ENCODE assay signal across 10 cellular contexts in genomic region chr17:42289863-42290165, GRCh38. TPM values are rescaled to one million over a fixed set of nuclear protein-coding genes. Genes with fewer than 3 reads are reported as not detected.
A peak's percentile ranks its signal among the peaks of the same experiment; 100 is the strongest.
DNase-seq lines count a peak whose midpoint lies in the region; ATAC-seq and TF ChIP-seq lines count a peak whose summit lies in the region.
"Had no signal": no experiment of that assay in that cellular context is flagged by ENCODE, and none has a peak within 500 bp of the region (broad histone marks: within the 10 kb centered on the region; RNA-seq: fewer than 3 reads in every experiment).

No MANE protein-coding gene starts in this region.

- no peak for TF ChIP-seq POLR2A in gastrocnemius medialis (IDR thresholded peaks at IDR 0.05)
- no peak for TF ChIP-seq POLR2A in uterus (IDR thresholded peaks at IDR 0.05)

- no peaks in the 10 kb centered on the region for H3K27me3 Mint-ChIP-seq in activated naive CD8-positive, alpha-beta T cell treated with anti-CD3 and anti-CD28 coated beads for 36 hours

- peaks cover 36% of the 10 kb centered on the region for H3K36me3 Mint-ChIP-seq in activated naive CD8-positive, alpha-beta T cell treated with anti-CD3 and anti-CD28 coated beads for 36 hours

- in situ Hi-C loops in gastrocnemius medialis (cut with MboI; ENCODE audit: low sequenced_read_pairs in 4 of 4), result no loop called here

- H3K27me3 ChIP-seq in left ventricle myocardium inferior (ENCODE audit: low read depth) (no peaks in the 10 kb centered on the region), gastrocnemius medialis (no peaks in the 10 kb centered on the region), uterus (no peaks in the 10 kb centered on the region)

- H3K4me1 ChIP-seq in left ventricle myocardium inferior (peaks cover 56% of the 10 kb centered on the region), gastrocnemius medialis (peaks cover 0 to 15% of the 10 kb centered on the region in 2 donors), uterus (peaks cover 6 to 7% of the 10 kb centered on the region in 2 donors)

- H3K4me3 Mint-ChIP-seq in activated naive CD8-positive, alpha-beta T cell treated with anti-CD3 and anti-CD28 coated beads for 36 hours, result peak overlapping the region; percentile 93

- H3K36me3 ChIP-seq in left ventricle myocardium inferior (peaks cover 11% of the 10 kb centered on the region), gastrocnemius medialis (no peaks in the 10 kb centered on the region), uterus (no peaks in the 10 kb centered on the region)

- H3K27ac Mint-ChIP-seq in activated naive CD8-positive, alpha-beta T cell treated with anti-CD3 and anti-CD28 coated beads for 36 hours, result peak overlapping the region; percentile 85
- H3K27ac Mint-ChIP-seq: progenitor cell of endocrine pancreas had no signal

- peak overlapping the region; percentile 89 for H3K27ac ChIP-seq in left ventricle myocardium inferior (replicated peaks)
- peak overlapping the region in 3 of 4 donors; percentile 81 to 91 (median 88) for H3K27ac ChIP-seq in gastrocnemius medialis
- peak overlapping the region; percentile 89 to 91 for H3K27ac ChIP-seq in uterus
- H3K27ac ChIP-seq: SK-N-MC had no signal

- no peak for DNase-seq in left ventricle myocardium inferior
- no peak for DNase-seq in cardiac septum (ENCODE audit: low spot score)
- DNase-seq in activated naive CD8-positive, alpha-beta T cell treated with anti-CD3 and anti-CD28 coated beads for 36 hours, result peak; percentile 57
- DNase-seq in gastrocnemius medialis, result peak in 1 of 2 donors; percentile 10
- peak in 1 of 2 donors; percentile 15 for DNase-seq in uterus
- DNase-seq in anterior cingulate cortex (lab: John Stamatoyannopoulos, UW), result no peak
- DNase-seq in AG08395 (ENCODE audit: low spot score), result no peak

- TF ChIP-seq CTCF in left ventricle myocardium inferior (IDR thresholded peaks at IDR 0.05; ENCODE audit: borderline replicate concordance) (no peak), gastrocnemius medialis (IDR thresholded peaks at IDR 0.05 in 4 of 5, conservative IDR thresholded peaks at IDR 0.05 in 1 of 5) (no peak), uterus (IDR thresholded peaks at IDR 0.05) (no peak)

- H3K9me3 ChIP-seq in left ventricle myocardium inferior (replicated peaks) (no peaks in the 10 kb centered on the region), gastrocnemius medialis (no peaks in the 10 kb centered on the region), uterus (no peaks in the 10 kb centered on the region)

- H3K4me1 Mint-ChIP-seq in activated naive CD8-positive, alpha-beta T cell treated with anti-CD3 and anti-CD28 coated beads for 36 hours, result peaks cover 53% of the 10 kb centered on the region

- ATAC-seq in gastrocnemius medialis, result no peak
- no peak for ATAC-seq in GM18502 (IDR thresholded peaks at IDR 0.05; ENCODE audit: poor library complexity, unreplicated experiment)

- H3K9me3 Mint-ChIP-seq in activated naive CD8-positive, alpha-beta T cell treated with anti-CD3 and anti-CD28 coated beads for 36 hours, result no peaks in the 10 kb centered on the region

- intact Hi-C loops in left ventricle myocardium inferior (cut with micrococcal nuclease) (no loop called here), cardiac septum (cut with DNase I) (loop anchor here (5.0 kb wide), 1 partner anchor 43 kb away; no protein-coding TSS in a partner anchor), gastrocnemius medialis (cut with DNase I; ENCODE audit: low total_unique reads) (loop anchor here (5.0 kb wide), 1 partner anchor 98 kb away; the partner anchor contains the start of gene GHDC), uterus (cut with DNase I; ENCODE audit: low total_unique reads) (no loop called here)

- H3K4me3 ChIP-seq in left ventricle myocardium inferior, result peak overlapping the region; percentile 71
- H3K4me3 ChIP-seq in gastrocnemius medialis, result peak overlapping the region in 1 of 4 donors; percentile 65
- no peak overlapping the region for H3K4me3 ChIP-seq in uterus
- H3K4me3 ChIP-seq: SK-N-MC had no signal

RNA-seq across cellular contexts. Expression of gene STAT5A, which starts 1.5 kb away (rescaled TPM):
- 16.7 TPM for total RNA-seq in left ventricle myocardium inferior
- 12.1 TPM for total RNA-seq in cardiac septum
- 100 to 1,000 TPM; 116 to 121 TPM for total RNA-seq in activated naive CD8-positive, alpha-beta T cell treated with anti-CD3 and anti-CD28 coated beads for 36 hours
- total RNA-seq in gastrocnemius medialis, result 10 to 100 TPM; 36.0 to 87.0 (median 60.7) TPM
- 10 to 100 TPM; 30.7 to 69.2 (median 33.9) TPM for total RNA-seq in uterus

RNA-seq across cellular contexts. Expression of gene STAT5B, which starts 13.6 kb away (rescaled TPM):
- total RNA-seq in left ventricle myocardium inferior (30.7 TPM), cardiac septum (32.8 TPM), gastrocnemius medialis (100 to 1,000 TPM in 1 of 4 donors, 10 to 100 TPM in 3; 77.3 to 150 (median 80.7) TPM), uterus (100 to 1,000 TPM in 3 of 4 donors, 10 to 100 TPM in 1; 72.1 to 187 (median 144) TPM)
- total RNA-seq in activated naive CD8-positive, alpha-beta T cell treated with anti-CD3 and anti-CD28 coated beads for 36 hours, result 10 to 100 TPM; 60.7 to 68.6 TPM

Comparison
In these comparisons a context has a peak if more than half of its experiments do, and no peak if none do; other contexts are left out.
1. intact Hi-C loops: an anchor here in cardiac septum (5.0 kb wide) and gastrocnemius medialis (5.0 kb wide); none called in left ventricle myocardium inferior and uterus.